In the genomic region with DNA sequence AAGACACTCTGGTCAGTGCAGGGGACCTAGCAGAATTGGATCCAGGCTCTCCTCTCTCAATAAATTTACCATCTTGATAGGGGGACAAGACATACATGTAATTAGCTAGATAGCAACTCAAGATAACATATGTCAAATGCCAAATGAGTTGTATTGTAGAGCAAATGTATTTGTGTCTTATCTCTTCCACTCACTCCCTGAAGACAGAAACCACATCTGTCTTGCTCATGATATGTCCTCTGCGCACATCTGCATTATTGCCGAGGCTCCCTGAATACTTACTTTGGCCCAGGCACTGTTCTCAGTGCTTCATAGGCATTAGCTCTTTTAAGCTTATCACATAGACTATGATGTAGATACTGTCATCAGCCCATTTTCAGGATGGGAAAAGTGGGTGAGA, we compare ENCODE assay signal across 26 cellular contexts.
"Had no signal": no experiment of that assay in that cellular context is flagged by ENCODE, and none has a peak within 500 bp of the region (broad histone marks: within the 10 kb centered on the region; RNA-seq: fewer than 3 reads in every experiment).

No MANE protein-coding gene starts in this region.

- FAIRE-seq: endothelial cell of umbilical vein, kidney had no signal

- H3K4me1 ChIP-seq: esophagus muscularis mucosa, foreskin keratinocyte, gastroesophageal sphincter, heart left ventricle, parathyroid adenoma, prostate gland, right atrium auricular region, sigmoid colon, tibial nerve, upper lobe of left lung, uterus had no signal

- H3K36me3 ChIP-seq: colonic mucosa, esophagus muscularis mucosa, gastroesophageal sphincter, heart left ventricle, neutrophil, prostate gland, right atrium auricular region, sigmoid colon, tibial nerve, upper lobe of left lung, uterus had no signal

- H3K27me3 ChIP-seq: colonic mucosa, gastroesophageal sphincter, neutrophil, right atrium auricular region, sigmoid colon, testis, tibial nerve, upper lobe of left lung, uterus had no signal

- H3K27ac ChIP-seq: esophagus muscularis mucosa, foreskin keratinocyte, gastroesophageal sphincter, heart left ventricle, neutrophil, parathyroid adenoma, right atrium auricular region, sigmoid colon, testis, tibial nerve, upper lobe of left lung, uterus had no signal

- H3K9me3 ChIP-seq: colonic mucosa, esophagus muscularis mucosa, gastroesophageal sphincter, heart left ventricle, neutrophil, prostate gland, right atrium auricular region, sigmoid colon, testis, tibial nerve, upper lobe of left lung, uterus had no signal

- H3K4me3 ChIP-seq: colonic mucosa, esophagus muscularis mucosa, gastroesophageal sphincter, heart left ventricle, lung, prostate gland, right atrium auricular region, sigmoid colon, testis, tibial nerve, upper lobe of left lung, uterus had no signal

- H3K9ac ChIP-seq: parathyroid adenoma had no signal

- DNase-seq: colonic mucosa; effector memory CD4-positive, alpha-beta T cell; foreskin keratinocyte; heart left ventricle; hypothalamus; kidney; naive B cell; sigmoid colon; stimulated activated CD4-positive, alpha-beta T cell treated with anti-CD3 and anti-CD28 coated beads, Interleukin-2, amount 100 ng/mL, for 24 hours; stimulated activated CD4-positive, alpha-beta T cell treated with anti-CD3 and anti-CD28 coated beads, Interleukin-4, amount 100 ng/mL, for 24 hours; stimulated activated naive CD4-positive, alpha-beta T cell treated with Interleukin-2 at 50 U/mL for 16 hours; substantia nigra; testis; upper lobe of left lung; uterus had no signal

- ATAC-seq: foreskin keratinocyte; gastroesophageal sphincter; heart left ventricle; natural killer cell treated with Interleukin-12 subunit alpha and Interleukin-12 subunit beta and Interleukin-15 and Interleukin-18, amount 100 ng/mL, for 72 hours; stimulated activated effector memory CD8-positive, alpha-beta T cell treated with anti-CD3 and anti-CD28 coated beads, Interleukin-12 subunit alpha, Interleukin-12 subunit beta, amount 100 ng/mL, for 72 hours had no signal
